9 cellular contexts compared by ENCODE assay signal in genomic region chr19:45558399-45558878, GRCh38. TPM values are rescaled to one million over a fixed set of nuclear protein-coding genes. Genes with fewer than 3 reads are reported as not detected.
DNase-seq lines count a peak whose midpoint lies in the region; ATAC-seq and FAIRE-seq lines count a peak whose summit lies in the region.
"Had no signal": no experiment of that assay in that cellular context is flagged by ENCODE, and none has a peak within 500 bp of the region (broad histone marks: within the 10 kb centered on the region; RNA-seq: fewer than 3 reads in every experiment).

No MANE protein-coding gene starts in this region.

- H3K27me3 ChIP-seq in small intestine (ENCODE audit: control insufficient read depth in 2 of 2, insufficient read depth in 2 of 2, low read length in 2 of 2), result no peaks in the 10 kb centered on the region
- H3K27me3 ChIP-seq: SJSA1 had no signal

- no peak overlapping the region for H3K27ac ChIP-seq in small intestine (ENCODE audit: low read depth in 1 of 2, low read length in 1 of 2)
- H3K27ac ChIP-seq: SJSA1 had no signal

- ATAC-seq in left ventricle myocardium superior (peak; percentile 38), GM18502 (IDR thresholded peaks at IDR 0.05; ENCODE audit: poor library complexity, unreplicated experiment) (no peak)

- no peaks in the 10 kb centered on the region for H3K36me3 ChIP-seq in small intestine (ENCODE audit: control insufficient read depth in 2 of 2, insufficient read depth in 2 of 2, low read length in 2 of 2)

- FAIRE-seq in G401.6 (lab: Jason Lieb, UNC) (peak; percentile 97), small intestine (lab: Jason Lieb, UNC) (no peak)

- no peaks in the 10 kb centered on the region for H3K9me3 ChIP-seq in small intestine (ENCODE audit: control insufficient read depth, low read depth)
- H3K9me3 ChIP-seq: SJSA1 had no signal

- no peaks in the 10 kb centered on the region for H3K4me1 ChIP-seq in small intestine (ENCODE audit: control insufficient read depth in 2 of 2, insufficient read depth in 1 of 2, low read depth in 1 of 2, low read length in 1 of 2)
- H3K4me1 ChIP-seq: SJSA1 had no signal

- H3K4me3 ChIP-seq in small intestine (ENCODE audit: low read depth in 1 of 2, low read length in 2 of 2), result no peak overlapping the region
- H3K4me3 ChIP-seq: SJSA1 had no signal

- DNase-seq in HuH-7.5 (ENCODE audit: low spot score), result peak; percentile 73
- peak; percentile 28 for DNase-seq in SKM-1 (lab: John Stamatoyannopoulos, UW; ENCODE audit: unreplicated experiment)
- DNase-seq in activated naive CD4-positive, alpha-beta T cell treated with anti-CD3 and anti-CD28 coated beads, Interleukin-2, amount 50 U/mL, for 16 hours, result peak; percentile 66
- DNase-seq in left ventricle myocardium superior, result no peak
- DNase-seq in small intestine, result peak; percentile 60
- no peak for DNase-seq in foreskin melanocyte

- intact Hi-C loops in left ventricle myocardium superior (cut with micrococcal nuclease), result no loop called here

- 46 to 56% (median 49%) methylated on average over 10 of the region's 10 CpGs for WGBS in small intestine, 3 donors

RNA-seq across cellular contexts. Expression of gene OPA3, which starts 26.2 kb away (rescaled TPM):
- 26.9 TPM for total RNA-seq in left ventricle myocardium superior
- 1 to 10 TPM; 4.5 to 7.9 (median 4.9) TPM for polyA plus RNA-seq in small intestine

RNA-seq across cellular contexts. Expression of gene GPR4, which starts 43.6 kb away (rescaled TPM):
- 4.8 TPM for total RNA-seq in left ventricle myocardium superior
- 1 to 10 TPM in 1 of 3 donors, under 1 TPM in 2; 0.22 to 3.8 (median 0.54) TPM for polyA plus RNA-seq in small intestine
- total RNA-seq: SJSA1 had no signal

RNA-seq across cellular contexts. Expression of gene VASP, which starts 51.2 kb away (rescaled TPM):
- 43.3 TPM for total RNA-seq in left ventricle myocardium superior
- polyA plus RNA-seq in small intestine, result 100 to 1,000 TPM in 2 of 3 donors, 10 to 100 TPM in 1; 93.2 to 132 (median 128) TPM

Comparison
In these comparisons a context has a peak if more than half of its experiments do, and no peak if none do; other contexts are left out.
1. DNase-seq: peak in HuH-7.5 (single experiment), SKM-1 (single experiment), activated naive CD4-positive, alpha-beta T cell treated with anti-CD3 and anti-CD28 coated beads, Interleukin-2, amount 50 U/mL, for 16 hours (single experiment) and small intestine (single experiment); none in left ventricle myocardium superior (single experiment) and foreskin melanocyte (single experiment).